Comparison of ENCODE assay signal across 23 cellular contexts in the genomic region with DNA sequence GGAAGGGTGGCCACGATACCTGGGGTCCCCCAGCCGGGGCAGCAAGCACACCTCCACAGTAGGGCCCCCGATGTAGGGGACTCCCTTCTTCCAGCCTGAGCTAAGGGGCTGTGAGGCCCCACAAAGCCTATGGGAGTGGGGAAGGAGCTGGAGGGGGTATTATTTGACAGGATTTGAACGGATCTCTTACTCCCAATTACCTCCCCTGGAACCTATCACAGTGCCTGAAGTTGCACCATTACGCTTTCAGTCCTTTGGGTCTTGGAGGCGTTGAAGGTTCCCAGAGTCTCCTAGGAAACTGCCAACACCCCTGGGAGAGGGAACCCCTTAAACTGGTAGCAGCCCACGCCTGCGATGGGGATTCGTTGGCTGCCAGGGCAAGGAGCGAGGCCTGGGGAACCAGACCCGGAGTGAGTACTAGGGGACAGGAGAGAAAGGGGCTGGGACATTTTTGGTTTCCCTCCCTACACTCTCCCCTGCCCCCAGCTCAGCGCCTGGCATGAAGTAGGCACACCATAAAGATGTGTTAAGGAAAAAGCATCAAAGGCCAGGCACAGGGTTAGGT. TPM values are rescaled to one million over a fixed set of nuclear protein-coding genes. Genes with fewer than 3 reads are reported as not detected.
DNase-seq lines count a peak whose midpoint lies in the region; TF ChIP-seq lines count a peak whose summit lies in the region.
"Had no signal": no experiment of that assay in that cellular context is flagged by ENCODE, and none has a peak within 500 bp of the region (broad histone marks: within the 10 kb centered on the region; RNA-seq: fewer than 3 reads in every experiment).

No MANE protein-coding gene starts in this region.

- no peak for TF ChIP-seq POLR2A in prostate gland (IDR thresholded peaks at IDR 0.05)

- H3K9me3 ChIP-seq in endocrine pancreas (ENCODE audit: control insufficient read depth, low read length) (no peaks in the 10 kb centered on the region), neuron (ENCODE audit: low read length) (no peaks in the 10 kb centered on the region), prostate gland (no peaks in the 10 kb centered on the region)
- H3K9me3 ChIP-seq: heart left ventricle, mucosa of descending colon, psoas muscle, suprapubic skin, vagina had no signal

- intact Hi-C loops in prostate gland (cut with DNase I): no loop called here

- no peaks in the 10 kb centered on the region for H3K79me2 ChIP-seq in KMS-11 (ENCODE audit: insufficient read depth, low read depth)

- H3K27ac ChIP-seq in KMS-11: no peak overlapping the region
- H3K27ac ChIP-seq in prostate gland: no peak overlapping the region
- H3K27ac ChIP-seq: heart left ventricle, psoas muscle, suprapubic skin, vagina had no signal

- in situ Hi-C loops in GM13977 (cut with MboI; ENCODE audit: low pct_unique_long_range_greater_than_20kb, low sequenced_read_pairs, unreplicated experiment): no loop called here

- no peak overlapping the region; the same call in 1 of the 2 replicates for H3K4me2 ChIP-seq in KMS-11

- 27% methylated on average over 12 of the region's 12 CpGs for WGBS in prostate gland

- H3K36me3 ChIP-seq in KMS-11 (ENCODE audit: insufficient read depth) (no peaks in the 10 kb centered on the region), endocrine pancreas (ENCODE audit: control insufficient read depth, insufficient read depth, low read length) (no peaks in the 10 kb centered on the region), neuron (ENCODE audit: insufficient read depth, low read length) (no peaks in the 10 kb centered on the region), prostate gland (no peaks in the 10 kb centered on the region)
- H3K36me3 ChIP-seq: heart left ventricle, suprapubic skin, vagina had no signal

- H3K9ac ChIP-seq in KMS-11: peak overlapping the region; percentile 66; the same call in 1 of the 2 replicates
- peak overlapping the region; percentile 42 for H3K9ac ChIP-seq in endocrine pancreas (ENCODE audit: control insufficient read depth, insufficient read depth, low read length)

- H3K4me3 ChIP-seq in KMS-11 (IDR thresholded peaks at IDR 0.05; ENCODE audit: insufficient read depth, low read depth, low read length) (no peak overlapping the region), endocrine pancreas (ENCODE audit: control insufficient read depth, insufficient read depth, low read length) (no peak overlapping the region), neuron (ENCODE audit: low read length) (peak overlapping the region; percentile 62), prostate gland (no peak overlapping the region)
- H3K4me3 ChIP-seq: mucosa of descending colon, psoas muscle, vagina had no signal

- DNase-seq in GM13977 (ENCODE audit: low spot score) (peak; percentile 31), prostate gland (ENCODE audit: low spot score) (no peak), NCI-H2227 treated with DMSO at 0.1 percent for 48 hours (lab: John Stamatoyannopoulos, UW) (no peak), T-helper 9 cell (no peak)
- DNase-seq: activated CD4-positive, alpha-beta T cell treated with anti-CD3 and anti-CD28 coated beads for 1 hour; activated CD8-positive, alpha-beta memory T cell treated with anti-CD3 and anti-CD28 coated beads for 24 hours; activated naive CD4-positive, alpha-beta T cell treated with Interleukin-2 at 50 U/mL for 16 hours; activated T-cell treated with anti-CD3 and anti-CD28 coated beads, Interleukin-2, amount 50 U/mL, for 24 hours; CD4-positive, alpha-beta T cell; cortex of kidney; GDM1; heart left ventricle; mucosa of descending colon; NCI-H1105 treated with DMSO at 0.1 percent for 48 hours; psoas muscle; Right ventricle myocardium superior had no signal

- no peaks in the 10 kb centered on the region for H4K20me1 ChIP-seq in KMS-11 (ENCODE audit: insufficient read depth)

- TF ChIP-seq CTCF in GM13977 (IDR thresholded peaks at IDR 0.05; ENCODE audit: extremely low read depth, insufficient read depth, missing control alignments) (no peak), KMS-11 (conservative IDR thresholded peaks at IDR 0.05; ENCODE audit: low read depth, low read length) (no peak), prostate gland (IDR thresholded peaks at IDR 0.05) (no peak)

- peak overlapping the region; percentile 86 for H2AFZ ChIP-seq in KMS-11 (ENCODE audit: low read depth)
- H2AFZ ChIP-seq in neuron (ENCODE audit: low read depth, low read length): peak overlapping the region; percentile 86

- H3K4me1 ChIP-seq in KMS-11 (ENCODE audit: low read depth, poor library complexity, severe bottlenecking) (peaks cover 5% of the 10 kb centered on the region), endocrine pancreas (ENCODE audit: control insufficient read depth, insufficient read depth, low read length) (no peaks in the 10 kb centered on the region), neuron (ENCODE audit: insufficient read depth, low read length) (peaks cover 15% of the 10 kb centered on the region), prostate gland (replicated peaks) (no peaks in the 10 kb centered on the region)
- H3K4me1 ChIP-seq: psoas muscle, vagina had no signal

- no peaks in the 10 kb centered on the region for H3K27me3 ChIP-seq in KMS-11 (ENCODE audit: insufficient read depth, low read depth)
- no peaks in the 10 kb centered on the region for H3K27me3 ChIP-seq in endocrine pancreas (ENCODE audit: control insufficient read depth, insufficient read depth, low read length)
- H3K27me3 ChIP-seq in neuron (ENCODE audit: insufficient read depth, low read length): peaks cover 10% of the 10 kb centered on the region
- H3K27me3 ChIP-seq in prostate gland (replicated peaks; ENCODE audit: insufficient read depth): peaks cover 9% of the 10 kb centered on the region

RNA-seq across cellular contexts. Expression of gene LHFPL4, which starts 0.4 kb away (rescaled TPM):
- 1 to 10 TPM in 1 of 2 donors, under 1 TPM in 1; 0.28 to 6.8 TPM for total RNA-seq in prostate gland
- total RNA-seq: CD4-positive, alpha-beta T cell; endothelial cell of umbilical vein; psoas muscle; Right ventricle myocardium superior; skeletal muscle tissue; vagina had no signal
